In genomic region chr6:41939848-41940758, GRCh38 we compare ENCODE assay signal across 8 cellular contexts. TPM values are rescaled to one million over a fixed set of nuclear protein-coding genes. Genes with fewer than 3 reads are reported as not detected.
A peak's percentile ranks its signal among the peaks of the same experiment; 100 is the strongest.
DNase-seq lines count a peak whose midpoint lies in the region.

No MANE protein-coding gene starts in this region.

- DNase-seq in Caki2 (ENCODE audit: low read depth) (peak; percentile 51), NCI-H226 (peak; percentile 47), NCI-H2196 (lab: John Stamatoyannopoulos, UW; ENCODE audit: unreplicated experiment) (no peak), dermis blood vessel endothelial cell (no peak)
- no peak for DNase-seq in effector CD4-positive, alpha-beta T cell

- H3K4me3 ChIP-seq in iPS-15b (ENCODE audit: low read depth, low read length) (peak overlapping the region; percentile 89), skeletal muscle satellite cell (ENCODE audit: low read length) (peak overlapping the region; percentile 94)

- no peaks in the 10 kb centered on the region for H3K9me3 ChIP-seq in iPS-15b (ENCODE audit: control insufficient read depth, insufficient read depth, low read length)
- H3K9me3 ChIP-seq in skeletal muscle satellite cell (replicated peaks; ENCODE audit: low read length): no peaks in the 10 kb centered on the region

- peak overlapping the region; percentile 91 for H3K4me3 Mint-ChIP-seq in activated naive CD4-positive, alpha-beta T cell treated with anti-CD3 and anti-CD28 coated beads, Interleukin-2, amount 50 U/mL, for 24 hours

- H3K27me3 Mint-ChIP-seq in activated naive CD4-positive, alpha-beta T cell treated with anti-CD3 and anti-CD28 coated beads, Interleukin-2, amount 50 U/mL, for 24 hours: no peaks in the 10 kb centered on the region

- H3K4me2 ChIP-seq in skeletal muscle satellite cell (ENCODE audit: low read length): peak overlapping the region; percentile 96

- H3K4me1 ChIP-seq in iPS-15b (ENCODE audit: control insufficient read depth, insufficient read depth, low read length): peaks cover 20% of the 10 kb centered on the region
- H3K4me1 ChIP-seq in skeletal muscle satellite cell (ENCODE audit: control insufficient read depth, insufficient read depth, low read length): peaks cover 48% of the 10 kb centered on the region

- peak overlapping the region; percentile 94 for H3K27ac Mint-ChIP-seq in activated naive CD4-positive, alpha-beta T cell treated with anti-CD3 and anti-CD28 coated beads, Interleukin-2, amount 50 U/mL, for 24 hours

- H3K9me3 Mint-ChIP-seq in activated naive CD4-positive, alpha-beta T cell treated with anti-CD3 and anti-CD28 coated beads, Interleukin-2, amount 50 U/mL, for 24 hours: no peaks in the 10 kb centered on the region

- H3K9ac ChIP-seq in iPS-15b (ENCODE audit: low read depth, low read length) (no peak overlapping the region), skeletal muscle satellite cell (ENCODE audit: low read depth, low read length) (peak overlapping the region; percentile 89)

- H3K4me1 Mint-ChIP-seq in activated naive CD4-positive, alpha-beta T cell treated with anti-CD3 and anti-CD28 coated beads, Interleukin-2, amount 50 U/mL, for 24 hours: peaks cover 66% of the 10 kb centered on the region

- H3K27me3 ChIP-seq in iPS-15b (ENCODE audit: control insufficient read depth, insufficient read depth, low read length): no peaks in the 10 kb centered on the region
- no peaks in the 10 kb centered on the region for H3K27me3 ChIP-seq in skeletal muscle satellite cell (ENCODE audit: control insufficient read depth, insufficient read depth, low read length)

- in situ Hi-C loops in Caki2 (cut with HindIII; ENCODE audit: low pct_unique_long_range_greater_than_20kb, low sequenced_read_pairs): loop anchor here (25.0 kb wide), 1 partner anchor 97 kb away; no protein-coding TSS in a partner anchor

- peaks cover 23% of the 10 kb centered on the region for H3K36me3 Mint-ChIP-seq in activated naive CD4-positive, alpha-beta T cell treated with anti-CD3 and anti-CD28 coated beads, Interleukin-2, amount 50 U/mL, for 24 hours

- peaks cover 11% of the 10 kb centered on the region for H3K36me3 ChIP-seq in iPS-15b (ENCODE audit: control insufficient read depth, insufficient read depth, low read length)
- H3K36me3 ChIP-seq in skeletal muscle satellite cell (ENCODE audit: insufficient read depth, low read length): peaks cover 28% of the 10 kb centered on the region

RNA-seq across cellular contexts. Expression of gene CCND3, which starts 1.5 kb away (rescaled TPM):
- 209 and 278 TPM in 2 replicates for total RNA-seq in Caki2 (2014; rRNA removed; shearing (Covaris generic); ENCODE audit: low replicate concordance)
- total RNA-seq in skeletal muscle satellite cell (2012; rRNA removed): 49.2 and 55.7 TPM in 2 replicates
- 59.1 and 60.1 TPM in 2 replicates for total RNA-seq in dermis blood vessel endothelial cell

RNA-seq across cellular contexts. Expression of gene BYSL, which starts 18.8 kb away (rescaled TPM):
- 139 and 161 TPM in 2 replicates for total RNA-seq in Caki2 (2014; rRNA removed; shearing (Covaris generic); ENCODE audit: low replicate concordance)
- 25.6 and 26.9 TPM in 2 replicates for total RNA-seq in skeletal muscle satellite cell (2012; rRNA removed)
- 15.8 and 22.1 TPM in 2 replicates for total RNA-seq in dermis blood vessel endothelial cell

RNA-seq across cellular contexts. Expression of gene MED20, which starts 19.2 kb away (rescaled TPM):
- total RNA-seq in Caki2 (2014; rRNA removed; shearing (Covaris generic); ENCODE audit: low replicate concordance): 24.5 and 37.1 TPM in 2 replicates
- 19.4 and 23.3 TPM in 2 replicates for total RNA-seq in skeletal muscle satellite cell (2012; rRNA removed)
- 36.5 and 47.5 TPM in 2 replicates for total RNA-seq in dermis blood vessel endothelial cell

RNA-seq across cellular contexts. Expression of gene USP49, which starts 44.9 kb away (rescaled TPM):
- total RNA-seq in Caki2 (2014; rRNA removed; shearing (Covaris generic); ENCODE audit: low replicate concordance): 1.6 and 3.1 TPM in 2 replicates
- 1.7 and 3.5 TPM in 2 replicates for total RNA-seq in skeletal muscle satellite cell (2012; rRNA removed)
- total RNA-seq in dermis blood vessel endothelial cell: 2.9 and 3.1 TPM in 2 replicates

Comparison
In these comparisons a context has a peak if more than half of its experiments do, and no peak if none do; other contexts are left out.
1. DNase-seq: peak in Caki2 (single experiment) and NCI-H226 (single experiment); none in NCI-H2196 (single experiment), dermis blood vessel endothelial cell (single experiment) and effector CD4-positive, alpha-beta T cell (single experiment).